Comparison of ENCODE assay signal across 1 cellular context in genomic region chr20:4856022-4856755, GRCh38.
TF ChIP-seq lines count a peak whose summit lies in the region.

No MANE protein-coding gene starts in this region.

TF ChIP-seq in liver, 16 proteins besides CTCF, POLR2A, EP300 and RAD21 (continued from another document):
- TF ChIP-seq REST (IDR thresholded peaks at IDR 0.05) (no peak), ZBTB33 (IDR thresholded peaks at IDR 0.05) (no peak), YY1 (IDR thresholded peaks at IDR 0.05) (no peak)
